In the genomic region with DNA sequence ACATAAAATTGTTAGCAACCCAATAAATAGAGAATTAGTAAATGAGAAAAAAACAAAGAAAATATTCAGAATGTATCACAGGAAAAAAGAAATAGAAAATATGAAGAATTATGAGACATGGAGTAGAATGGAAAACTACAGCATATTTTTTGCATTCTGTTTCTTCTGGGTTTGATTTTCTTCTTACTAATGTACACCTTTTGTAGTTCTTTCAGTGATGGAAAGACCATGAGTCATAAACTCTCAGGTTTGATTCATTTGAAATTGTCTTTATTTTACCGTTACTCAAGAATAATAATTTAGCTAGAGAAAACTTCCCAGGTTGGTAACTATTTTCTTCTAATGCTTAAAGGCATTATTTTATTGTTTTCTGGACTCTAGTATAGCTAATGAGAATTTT, we compare ENCODE assay signal across 21 cellular contexts.
"Had no signal": no experiment of that assay in that cellular context is flagged by ENCODE, and none has a peak within 500 bp of the region (broad histone marks: within the 10 kb centered on the region; RNA-seq: fewer than 3 reads in every experiment).

No MANE protein-coding gene starts in this region.

- DNase-seq: effector memory CD8-positive, alpha-beta T cell; esophagus squamous epithelium; foreskin fibroblast; glutamatergic neuron; immature natural killer cell; left colon; left ventricle myocardium superior; mesenchymal stem cell; midbrain; nucleus accumbens; ovary; right cardiac atrium; small intestine; stimulated activated CD4-positive, alpha-beta T cell treated with anti-CD3 and anti-CD28 coated beads, Interleukin-12 subunit alpha, Interleukin-12 subunit beta, amount 100 ng/mL, for 4 hours; stimulated activated naive CD4-positive, alpha-beta T cell; thyroid gland had no signal

- H3K4me3 Mint-ChIP-seq: dendritic cell treated with granulocyte-macrophage colony-stimulating factor and Interleukin-4, amounts not matched to agents 40 ng/mL and 50 ng/mL, for 4 days; effector memory CD8-positive, alpha-beta T cell; immature natural killer cell; natural killer cell treated with Interleukin-12 subunit alpha and Interleukin-12 subunit beta and Interleukin-15 and Interleukin-18, amount 100 ng/mL, for 72 hours; neural progenitor cell; type B pancreatic cell had no signal

- H3K27me3 Mint-ChIP-seq: type B pancreatic cell had no signal

- H3K9me3 Mint-ChIP-seq: effector memory CD8-positive, alpha-beta T cell had no signal

- H3K4me1 Mint-ChIP-seq: immature natural killer cell had no signal

- ATAC-seq: effector memory CD8-positive, alpha-beta T cell; gastroesophageal sphincter; left colon; left ventricle myocardium superior; natural killer cell treated with Interleukin-12 subunit alpha and Interleukin-12 subunit beta and Interleukin-15 and Interleukin-18, amount 100 ng/mL, for 72 hours; right cardiac atrium had no signal

- H3K27ac Mint-ChIP-seq: dendritic cell treated with granulocyte-macrophage colony-stimulating factor and Interleukin-4, amounts not matched to agents 40 ng/mL and 50 ng/mL, for 4 days; effector memory CD8-positive, alpha-beta T cell; immature natural killer cell; neural progenitor cell; type B pancreatic cell had no signal
